In the genomic region with DNA sequence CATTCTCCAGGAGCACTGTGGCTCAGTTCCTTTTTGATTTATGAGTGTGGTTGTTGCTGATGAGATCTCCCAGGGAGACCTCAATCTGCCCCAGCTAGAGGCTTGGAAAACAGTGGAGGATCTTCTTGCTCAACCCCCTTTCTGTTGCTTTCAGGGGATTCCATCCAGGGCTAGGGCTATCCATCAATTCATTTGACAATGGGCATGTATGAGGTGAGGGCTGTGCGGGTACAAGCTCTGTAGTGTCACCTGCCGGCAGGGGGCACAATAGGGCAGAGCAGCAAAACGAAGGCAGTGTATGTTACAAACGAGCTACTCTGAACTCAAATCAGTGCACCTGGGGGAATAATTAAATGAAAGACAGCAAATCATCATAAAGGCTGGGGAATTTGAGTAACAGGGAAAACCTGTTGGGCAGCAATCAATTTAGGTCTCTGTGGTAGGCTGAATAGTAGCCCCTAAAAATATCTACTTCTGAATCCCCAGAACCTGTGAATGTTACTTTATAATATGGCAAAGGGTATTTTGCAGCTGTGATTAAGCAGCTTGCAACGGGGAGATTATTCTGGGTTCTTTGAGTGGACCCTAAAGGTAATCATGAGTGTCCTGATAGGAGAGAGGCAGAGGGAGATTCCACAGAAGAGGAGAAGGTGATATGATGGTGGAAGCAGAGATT, we compare ENCODE assay signal across 8 cellular contexts.
DNase-seq lines count a peak whose midpoint lies in the region; ATAC-seq and TF ChIP-seq lines count a peak whose summit lies in the region.

No MANE protein-coding gene starts in this region.

- TF ChIP-seq CTCF in DND-41 (IDR thresholded peaks at IDR 0.05; ENCODE audit: borderline replicate concordance, extremely low read depth, low read length, poor library complexity, severe bottlenecking), result peak; percentile 94

- ATAC-seq in DND-41 (ENCODE audit: insufficient read depth, low read depth) (peak; percentile 91), HG03045 (IDR thresholded peaks at IDR 0.05; ENCODE audit: unreplicated experiment) (peak; percentile 64)

- no peaks in the 10 kb centered on the region for H3K4me1 ChIP-seq in DND-41 (ENCODE audit: insufficient read depth, low read length)
- H3K4me1 ChIP-seq in effector memory CD4-positive, alpha-beta T cell (ENCODE audit: control insufficient read depth, insufficient read depth, low read length, poor library complexity, severe bottlenecking), result no peaks in the 10 kb centered on the region

- no peak overlapping the region for H2AFZ ChIP-seq in DND-41 (ENCODE audit: low read depth, low read length)

- no peaks in the 10 kb centered on the region for H3K36me3 ChIP-seq in DND-41 (ENCODE audit: insufficient read depth, low read length)
- H3K36me3 ChIP-seq in effector memory CD4-positive, alpha-beta T cell (ENCODE audit: control insufficient read depth, insufficient read depth, low read length), result no peaks in the 10 kb centered on the region

- H4K20me1 ChIP-seq in DND-41 (ENCODE audit: insufficient read depth, low read length), result no peaks in the 10 kb centered on the region

- peaks cover 18% of the 10 kb centered on the region for H3K27me3 ChIP-seq in DND-41 (ENCODE audit: insufficient read depth, low read length, poor library complexity)
- H3K27me3 ChIP-seq in effector memory CD4-positive, alpha-beta T cell (replicated peaks; ENCODE audit: control insufficient read depth, insufficient read depth, low read length, poor library complexity, severe bottlenecking), result no peaks in the 10 kb centered on the region

- no peaks in the 10 kb centered on the region for H3K9me3 ChIP-seq in DND-41 (ENCODE audit: insufficient read depth, low read length, severe bottlenecking)
- no peaks in the 10 kb centered on the region for H3K9me3 ChIP-seq in effector memory CD4-positive, alpha-beta T cell (ENCODE audit: control insufficient read depth, low read length)

- no peak overlapping the region for H3K9ac ChIP-seq in DND-41 (ENCODE audit: low read depth, low read length)

- H3K27ac ChIP-seq in DND-41 (ENCODE audit: low read length), result no peak overlapping the region
- H3K27ac ChIP-seq in effector memory CD4-positive, alpha-beta T cell (ENCODE audit: insufficient read depth, low read length, poor library complexity, severe bottlenecking), result no peak overlapping the region

- H3K4me3 ChIP-seq in DND-41 (ENCODE audit: low read depth in 1 of 2, low read length in 2 of 2), result no peak overlapping the region
- H3K4me3 ChIP-seq in effector memory CD4-positive, alpha-beta T cell (ENCODE audit: insufficient read depth, low read depth, low read length, poor library complexity, severe bottlenecking), result no peak overlapping the region

- DNase-seq in DND-41, result peak; percentile 74
- DNase-seq in NCI-H460 (ENCODE audit: extremely low read depth, low read depth), result peak; percentile 49
- DNase-seq in activated CD4-positive, alpha-beta T cell treated with anti-CD3 and anti-CD28 coated beads, Interleukin-2, amount 50 U/mL, for 48 hours, result peak; percentile 77 to 82
- DNase-seq in effector memory CD4-positive, alpha-beta T cell, result peak; percentile 42 to 60 (median 45)
- peak; percentile 64 for DNase-seq in myocyte (ENCODE audit: low read depth)
- peak; percentile 85 for DNase-seq in stimulated activated CD8-positive, alpha-beta memory T cell treated with anti-CD3 and anti-CD28 coated beads, Interleukin-4, amount 100 ng/mL, for 48 hours
- DNase-seq in mesenteric fat pad (ENCODE audit: low spot score), result no peak

- H3K79me2 ChIP-seq in DND-41 (ENCODE audit: insufficient read depth, low read length), result no peaks in the 10 kb centered on the region

- no peak overlapping the region for H3K4me2 ChIP-seq in DND-41 (ENCODE audit: insufficient read depth, low read length)
